32 cellular contexts compared by ENCODE assay signal in genomic region chr3:171212648-171213047, GRCh38.
"Had no signal": no experiment of that assay in that cellular context is flagged by ENCODE, and none has a peak within 500 bp of the region (broad histone marks: within the 10 kb centered on the region; RNA-seq: fewer than 3 reads in every experiment).

No MANE protein-coding gene starts in this region.

- H3K9me3 ChIP-seq: esophagus muscularis mucosa, gastrocnemius medialis, heart left ventricle had no signal

- H3K27ac Mint-ChIP-seq: activated CD4-positive, alpha-beta memory T cell treated with anti-CD3 and anti-CD28 coated beads for 36 hours; activated CD4-positive, alpha-beta T cell treated with anti-CD3 and anti-CD28 coated beads for 36 hours; activated CD4-positive, alpha-beta T cell treated with anti-CD3 and anti-CD28 coated beads, Interleukin-2, amount 10 ng/mL, durations not matched to agents 24 days and 14 days; activated CD8-positive, alpha-beta memory T cell treated with anti-CD3 and anti-CD28 coated beads, Interleukin-2, amount 10 ng/mL, durations not matched to agents 7 days and 5 days; activated CD8-positive, alpha-beta T cell treated with anti-CD3 and anti-CD28 coated beads, Interleukin-2, amount 10 ng/mL, durations not matched to agents 7 days and 5 days; activated naive CD4-positive, alpha-beta T cell treated with anti-CD3 and anti-CD28 coated beads for 36 hours; activated naive CD8-positive, alpha-beta T cell; activated T-helper 1 cell treated with anti-CD3 and anti-CD28 coated beads, Interleukin-12 subunit alpha, Interleukin-12 subunit beta, Interleukin-2, Interleukin-4 antibody, amounts not matched to agents 30 ng/mL and 10 ng/mL and 1 ng/mL, durations not matched to agents 14 hours and 24 hours and 36 hours; activated T-helper 2 cell treated with anti-CD3 and anti-CD28 coated beads, Interferon-gamma antibody, Interleukin-2, Interleukin-4, amounts not matched to agents 10 μg/mL and 5 μg/mL and 100 μg/mL, durations not matched to agents 14 hours and 24 hours and 36 hours; dendritic cell treated with granulocyte-macrophage colony-stimulating factor and Interleukin-4, amounts not matched to agents 40 ng/mL and 50 ng/mL, for 4 days; endodermal cell had no signal

- DNase-seq: activated CD4-positive, alpha-beta memory T cell treated with anti-CD3 and anti-CD28 coated beads for 36 hours; activated CD4-positive, alpha-beta T cell treated with anti-CD3 and anti-CD28 coated beads for 36 hours; activated CD4-positive, CD25-positive, alpha-beta regulatory T cell; activated CD4-positive, CD25-positive, alpha-beta regulatory T cell treated with anti-CD3 and anti-CD28 coated beads, Interleukin-2, amount 50 U/mL, for 72 hours; activated CD8-positive, alpha-beta memory T cell treated with anti-CD3 and anti-CD28 coated beads, Interleukin-2, amount 10 ng/mL, durations not matched to agents 7 days and 5 days; activated CD8-positive, alpha-beta memory T cell treated with anti-CD3 and anti-CD28 coated beads, Interleukin-2, amount 50 U/mL, for 4 hours; activated CD8-positive, alpha-beta T cell treated with anti-CD3 and anti-CD28 coated beads, Interleukin-2, amount 10 ng/mL, durations not matched to agents 7 days and 5 days; activated effector memory CD4-positive, alpha-beta T cell treated with anti-CD3 and anti-CD28 coated beads, Interleukin-2, amount 50 U/mL, for 16 hours; activated naive CD4-positive, alpha-beta T cell treated with anti-CD3 and anti-CD28 coated beads for 36 hours; activated T-cell treated with anti-CD3 and anti-CD28 coated beads, Interleukin-2, amount 50 U/mL, for 1 hour; activated T-cell treated with anti-CD3 and anti-CD28 coated beads, Interleukin-2, amount 50 U/mL, for 48 hours; amniotic stem cell; anterior cingulate cortex; brain microvascular endothelial cell; dorsolateral prefrontal cortex; effector memory CD4-positive, alpha-beta T cell; endodermal cell; foreskin keratinocyte; gastrocnemius medialis; glutamatergic neuron; heart left ventricle; T-helper 2 cell had no signal

- FAIRE-seq: astrocyte, bronchial epithelial cell had no signal

- H3K27me3 ChIP-seq: brain microvascular endothelial cell, dorsolateral prefrontal cortex, esophagus muscularis mucosa, foreskin keratinocyte, gastrocnemius medialis, heart left ventricle had no signal

- H3K4me1 ChIP-seq: esophagus muscularis mucosa, foreskin keratinocyte had no signal

- H3K27ac ChIP-seq: brain microvascular endothelial cell, coronary artery, dorsolateral prefrontal cortex, esophagus muscularis mucosa, foreskin keratinocyte, gastrocnemius medialis, heart left ventricle had no signal

- ATAC-seq: activated CD4-positive, alpha-beta T cell treated with anti-CD3 and anti-CD28 coated beads for 36 hours; activated CD8-positive, alpha-beta memory T cell treated with anti-CD3 and anti-CD28 coated beads, Interleukin-2, amount 10 ng/mL, durations not matched to agents 7 days and 5 days; activated CD8-positive, alpha-beta T cell treated with anti-CD3 and anti-CD28 coated beads, Interleukin-2, amount 10 ng/mL, durations not matched to agents 7 days and 5 days; foreskin keratinocyte; heart left ventricle had no signal

- H3K27me3 Mint-ChIP-seq: activated CD4-positive, alpha-beta memory T cell treated with anti-CD3 and anti-CD28 coated beads for 36 hours; activated CD4-positive, alpha-beta T cell treated with anti-CD3 and anti-CD28 coated beads for 36 hours; activated CD4-positive, alpha-beta T cell treated with anti-CD3 and anti-CD28 coated beads, Interleukin-2, amount 10 ng/mL, durations not matched to agents 24 days and 14 days; activated CD8-positive, alpha-beta memory T cell treated with anti-CD3 and anti-CD28 coated beads, Interleukin-2, amount 10 ng/mL, durations not matched to agents 7 days and 5 days; activated naive CD8-positive, alpha-beta T cell; central memory CD8-positive, alpha-beta T cell; dendritic cell treated with granulocyte-macrophage colony-stimulating factor and Interleukin-4, amounts not matched to agents 40 ng/mL and 50 ng/mL, for 4 days had no signal

- H3K9me3 Mint-ChIP-seq: activated CD4-positive, alpha-beta memory T cell treated with anti-CD3 and anti-CD28 coated beads for 36 hours; activated naive CD4-positive, alpha-beta T cell treated with anti-CD3 and anti-CD28 coated beads for 36 hours; activated T-helper 1 cell treated with anti-CD3 and anti-CD28 coated beads, Interleukin-12 subunit alpha, Interleukin-12 subunit beta, Interleukin-2, Interleukin-4 antibody, amounts not matched to agents 30 ng/mL and 10 ng/mL and 1 ng/mL, durations not matched to agents 14 hours and 24 hours and 36 hours; activated T-helper 2 cell treated with anti-CD3 and anti-CD28 coated beads, Interferon-gamma antibody, Interleukin-2, Interleukin-4, amounts not matched to agents 10 μg/mL and 5 μg/mL and 100 μg/mL, durations not matched to agents 14 hours and 24 hours and 36 hours; central memory CD8-positive, alpha-beta T cell; dendritic cell treated with granulocyte-macrophage colony-stimulating factor and Interleukin-4, amounts not matched to agents 40 ng/mL and 50 ng/mL, for 4 days; endodermal cell had no signal

- H3K36me3 ChIP-seq: brain microvascular endothelial cell, esophagus muscularis mucosa, gastrocnemius medialis, heart left ventricle had no signal

- H3K4me3 Mint-ChIP-seq: activated CD4-positive, alpha-beta memory T cell treated with anti-CD3 and anti-CD28 coated beads for 36 hours; activated CD4-positive, alpha-beta T cell treated with anti-CD3 and anti-CD28 coated beads for 36 hours; activated CD4-positive, alpha-beta T cell treated with anti-CD3 and anti-CD28 coated beads, Interleukin-2, amount 10 ng/mL, durations not matched to agents 24 days and 14 days; activated CD8-positive, alpha-beta memory T cell treated with anti-CD3 and anti-CD28 coated beads, Interleukin-2, amount 10 ng/mL, durations not matched to agents 7 days and 5 days; activated CD8-positive, alpha-beta T cell treated with anti-CD3 and anti-CD28 coated beads, Interleukin-2, amount 10 ng/mL, durations not matched to agents 7 days and 5 days; activated naive CD4-positive, alpha-beta T cell treated with anti-CD3 and anti-CD28 coated beads for 36 hours; activated naive CD8-positive, alpha-beta T cell; activated T-helper 1 cell treated with anti-CD3 and anti-CD28 coated beads, Interleukin-12 subunit alpha, Interleukin-12 subunit beta, Interleukin-2, Interleukin-4 antibody, amounts not matched to agents 30 ng/mL and 10 ng/mL and 1 ng/mL, durations not matched to agents 14 hours and 24 hours and 36 hours; central memory CD8-positive, alpha-beta T cell; dendritic cell treated with granulocyte-macrophage colony-stimulating factor and Interleukin-4, amounts not matched to agents 40 ng/mL and 50 ng/mL, for 4 days; endodermal cell had no signal

- H3K4me3 ChIP-seq: coronary artery, dorsolateral prefrontal cortex, esophagus muscularis mucosa, gastrocnemius medialis, heart left ventricle had no signal
